ENCODE assay signal across 20 cellular contexts in genomic region chr10:124078028-124078427, GRCh38. TPM values are rescaled to one million over a fixed set of nuclear protein-coding genes. Genes with fewer than 3 reads are reported as not detected.
DNase-seq lines count a peak whose midpoint lies in the region; ATAC-seq and TF ChIP-seq lines count a peak whose summit lies in the region.
"Had no signal": no experiment of that assay in that cellular context is flagged by ENCODE, and none has a peak within 500 bp of the region (broad histone marks: within the 10 kb centered on the region; RNA-seq: fewer than 3 reads in every experiment).

No MANE protein-coding gene starts in this region.

- H3K27ac ChIP-seq in IMR-90 (ENCODE audit: insufficient read depth, low read length) (no peak overlapping the region), stomach smooth muscle (ENCODE audit: low read length) (peak overlapping the region; percentile 53), colonic mucosa (no peak overlapping the region)

- no peak overlapping the region for H4K5ac ChIP-seq in IMR-90 (ENCODE audit: low read depth, low read length)

- no peak overlapping the region for H2BK120ac ChIP-seq in IMR-90 (ENCODE audit: low read depth, low read length)

- H3K9me1 ChIP-seq in IMR-90 (ENCODE audit: insufficient read depth, low read length): no peaks in the 10 kb centered on the region

- no peak overlapping the region for H2AFZ ChIP-seq in IMR-90 (replicated peaks; ENCODE audit: low read length, poor library complexity)

- H3K4me1 ChIP-seq in IMR-90 (ENCODE audit: control insufficient read depth, insufficient read depth, low read length): no peaks in the 10 kb centered on the region
- peaks cover 70% of the 10 kb centered on the region for H3K4me1 ChIP-seq in stomach smooth muscle (ENCODE audit: control insufficient read depth, insufficient read depth, low read length)
- no peaks in the 10 kb centered on the region for H3K4me1 ChIP-seq in colonic mucosa

- H2BK5ac ChIP-seq in IMR-90 (ENCODE audit: low read depth, low read length, poor library complexity, severe bottlenecking): no peak overlapping the region

- H3K36me3 ChIP-seq in IMR-90 (ENCODE audit: control insufficient read depth, insufficient read depth, low read length): no peaks in the 10 kb centered on the region
- H3K36me3 ChIP-seq in stomach smooth muscle (ENCODE audit: control insufficient read depth in 2 of 2, insufficient read depth in 2 of 2, low read length in 2 of 2): peaks cover 2 to 3% of the 10 kb centered on the region in 2 donors
- no peaks in the 10 kb centered on the region for H3K36me3 ChIP-seq in colonic mucosa

- intact Hi-C loops in IMR-90 (cut with micrococcal nuclease) (no loop called here), colonic mucosa (cut with DNase I) (no loop called here)

- H2BK20ac ChIP-seq in IMR-90 (ENCODE audit: low read depth, low read length): no peak overlapping the region

- H3K9me3 Mint-ChIP-seq in brain (peaks cover 0 to 7% (median 5%) of the 10 kb centered on the region in 5 experiments), T-cell (no peaks in the 10 kb centered on the region)
- H3K9me3 Mint-ChIP-seq: CD8-positive, alpha-beta T cell; HFFc6; IgD-negative memory B cell had no signal

- H3K79me1 ChIP-seq in IMR-90 (ENCODE audit: low read depth in 1 of 2, low read length in 2 of 2): no peaks in the 10 kb centered on the region

- H3K36me3 Mint-ChIP-seq in brain (peaks cover 9% of the 10 kb centered on the region), T-cell (no peaks in the 10 kb centered on the region)
- H3K36me3 Mint-ChIP-seq: CD8-positive, alpha-beta T cell had no signal

- H3K4ac ChIP-seq in IMR-90 (ENCODE audit: low read depth, low read length): no peak overlapping the region

- peaks cover 5% of the 10 kb centered on the region for H3K27me3 Mint-ChIP-seq in brain
- peaks cover 0 to 4% of the 10 kb centered on the region in 2 donors for H3K27me3 Mint-ChIP-seq in T-cell

- no peaks in the 10 kb centered on the region for H4K20me1 ChIP-seq in IMR-90 (ENCODE audit: insufficient read depth, low read length)

- H2BK15ac ChIP-seq in IMR-90 (ENCODE audit: low read depth, low read length): no peak overlapping the region

- H3K4me2 ChIP-seq in IMR-90 (ENCODE audit: low read depth, low read length): no peak overlapping the region

- peaks cover 84% of the 10 kb centered on the region for H3K4me1 Mint-ChIP-seq in brain
- H3K4me1 Mint-ChIP-seq in T-cell: peaks cover 12 to 14% (median 14%) of the 10 kb centered on the region in 3 donors

- no peak overlapping the region for H3K56ac ChIP-seq in IMR-90 (ENCODE audit: extremely low read depth, insufficient read depth, low read length)

- H3K27ac Mint-ChIP-seq in brain: peak overlapping the region in 4 of 5 experiments; percentile 78 to 93 (median 84)
- no peak overlapping the region for H3K27ac Mint-ChIP-seq in T-cell
- H3K27ac Mint-ChIP-seq: CD8-positive, alpha-beta T cell; HFFc6 had no signal

- WGBS in IMR-90 (ENCODE audit: extremely low coverage in 2 of 2, insufficient read length in 1 of 2), 2 experiments: no CpG with 5 or more reads among the region's 4 CpGs

- H3K4me3 ChIP-seq in IMR-90 (ENCODE audit: insufficient read depth, low read depth, low read length) (no peak overlapping the region), stomach smooth muscle (ENCODE audit: low read length in 2 of 2) (no peak overlapping the region), colonic mucosa (no peak overlapping the region)

- H3K23ac ChIP-seq in IMR-90 (ENCODE audit: low read depth, low read length): no peak overlapping the region

- peaks cover 2% of the 10 kb centered on the region; the same call in 1 of the 2 replicates for H3K9me3 ChIP-seq in IMR-90 (ENCODE audit: control insufficient read depth, insufficient read depth, low read length)
- H3K9me3 ChIP-seq in stomach smooth muscle (ENCODE audit: control insufficient read depth in 2 of 2, low read length in 2 of 2): no peaks in the 10 kb centered on the region
- H3K9me3 ChIP-seq in colonic mucosa: no peaks in the 10 kb centered on the region

- H3K9ac ChIP-seq in IMR-90 (ENCODE audit: low read depth, low read length) (no peak overlapping the region), stomach smooth muscle (ENCODE audit: low read length in 2 of 2) (no peak overlapping the region), colonic mucosa (ENCODE audit: low read depth in 2 of 2, low read length in 2 of 2) (no peak overlapping the region)

- DNase-seq in IMR-90: no peak
- peak; percentile 76 for DNase-seq in islet precursor cell
- DNase-seq in T-cell: no peak
- no peak for DNase-seq in cerebellum (ENCODE audit: low spot score)
- no peak for DNase-seq in colonic mucosa
- DNase-seq in stimulated activated CD4-positive, alpha-beta T cell treated with anti-CD3 and anti-CD28 coated beads, Interleukin-4, amount 100 ng/mL, for 24 hours: no peak
- DNase-seq: CD8-positive, alpha-beta T cell; DMS79 treated with DMSO at 0.1 percent for 48 hours; GF-D8; HFFc6; NCI-H187 treated with DMSO at 0.1 percent for 48 hours; NCI-H2171; NCI-H446; NK-92 treated with Interleukin-12 subunit alpha and Interleukin-12 subunit beta, amount 100 ng/mL, for 24 hours; RPMI8226; SIG-M5 had no signal

- no peak overlapping the region for H3K18ac ChIP-seq in IMR-90 (ENCODE audit: low read depth, low read length)

- CTCF ChIA-PET in IMR-90 (lab: Yijun Ruan, JAX) (no interaction called here), T-cell (lab: Charles Lee) (no interaction called here)

- H2AK9ac ChIP-seq in IMR-90 (replicated peaks; ENCODE audit: low read depth, low read length, poor library complexity): peak overlapping the region; percentile 75

- BruUV-seq in IMR-90 (replicated peaks; lab: Mats Ljungman, UMichigan): no TSS peak

- no peak for ATAC-seq in IMR-90 (ENCODE audit: low read depth)
- no peak for ATAC-seq in T-cell (replicated peaks in 1 of 4)
- ATAC-seq: CD8-positive, alpha-beta T cell had no signal

- TF ChIP-seq CTCF in IMR-90 (conservative IDR thresholded peaks at IDR 0.05; ENCODE audit: low read depth, low read length) (no peak), brain (conservative IDR thresholded peaks at IDR 0.05) (no peak), colonic mucosa (IDR thresholded peaks at IDR 0.05) (no peak)

- no peak overlapping the region for H4K8ac ChIP-seq in IMR-90 (ENCODE audit: low read depth in 2 of 2, low read length in 2 of 2)

- no peak overlapping the region for H2AK5ac ChIP-seq in IMR-90 (ENCODE audit: low read depth, low read length)

- TF ChIP-seq RAD21 in IMR-90 (IDR thresholded peaks at IDR 0.05; ENCODE audit: low read length): no peak

- no peak for TF ChIP-seq POLR2A in IMR-90 (IDR thresholded peaks at IDR 0.05; ENCODE audit: low read depth, low read length)

- in situ Hi-C loops in IMR-90 (cut with MboI; ENCODE audit: low sequenced_read_pairs): no loop called here

- H4K91ac ChIP-seq in IMR-90 (ENCODE audit: insufficient read depth, low read depth, low read length): no peak overlapping the region

- H3K4me3 Mint-ChIP-seq in brain (no peak overlapping the region), T-cell (no peak overlapping the region)
- H3K4me3 Mint-ChIP-seq: CD8-positive, alpha-beta T cell; HFFc6 had no signal

- no peak overlapping the region for H3K14ac ChIP-seq in IMR-90 (replicated peaks; ENCODE audit: low read depth, low read length)

- POLR2A ChIA-PET in IMR-90 (lab: Charles Lee; ENCODE audit: unreplicated experiment): no interaction called here
- POLR2A ChIA-PET in T-cell (lab: Charles Lee): no interaction called here

- dilution Hi-C loops in IMR-90 (cut with HindIII; ENCODE audit: low sequenced_read_pairs, unreplicated experiment): no loop called here

- H3K27me3 ChIP-seq in IMR-90 (ENCODE audit: control insufficient read depth, insufficient read depth, low read length) (no peaks in the 10 kb centered on the region), stomach smooth muscle (ENCODE audit: control insufficient read depth in 1 of 2, insufficient read depth in 2 of 2, low read length in 2 of 2) (no peaks in the 10 kb centered on the region), colonic mucosa (no peaks in the 10 kb centered on the region)

TF ChIP-seq in IMR-90, 13 proteins besides CTCF, POLR2A, EP300 and RAD21 (continues in another document):
- TF ChIP-seq RFX5 (IDR thresholded peaks at IDR 0.05; ENCODE audit: low read depth, low read length): no peak
- no peak for TF ChIP-seq FOS (IDR thresholded peaks at IDR 0.05; ENCODE audit: low read depth, low read length)
- TF ChIP-seq, protein P1, sequence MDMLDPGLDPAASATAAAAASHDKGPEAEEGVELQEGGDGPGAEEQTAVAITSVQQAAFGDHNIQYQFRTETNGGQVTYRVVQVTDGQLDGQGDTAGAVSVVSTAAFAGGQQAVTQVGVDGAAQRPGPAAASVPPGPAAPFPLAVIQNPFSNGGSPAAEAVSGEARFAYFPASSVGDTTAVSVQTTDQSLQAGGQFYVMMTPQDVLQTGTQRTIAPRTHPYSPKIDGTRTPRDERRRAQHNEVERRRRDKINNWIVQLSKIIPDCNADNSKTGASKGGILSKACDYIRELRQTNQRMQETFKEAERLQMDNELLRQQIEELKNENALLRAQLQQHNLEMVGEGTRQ (IDR thresholded peaks at IDR 0.05; ENCODE audit: low read depth, low read length): no peak
- TF ChIP-seq MAFK (IDR thresholded peaks at IDR 0.05; ENCODE audit: low read depth, low read length): no peak
- no peak for TF ChIP-seq NFE2L2 (IDR thresholded peaks at IDR 0.05; ENCODE audit: low read depth, low read length)
- no peak for TF ChIP-seq BHLHE40 (IDR thresholded peaks at IDR 0.05; ENCODE audit: low read depth, low read length)
- no peak for TF ChIP-seq SMC3 (IDR thresholded peaks at IDR 0.05; ENCODE audit: low read depth, low read length)
- TF ChIP-seq, protein P2, sequence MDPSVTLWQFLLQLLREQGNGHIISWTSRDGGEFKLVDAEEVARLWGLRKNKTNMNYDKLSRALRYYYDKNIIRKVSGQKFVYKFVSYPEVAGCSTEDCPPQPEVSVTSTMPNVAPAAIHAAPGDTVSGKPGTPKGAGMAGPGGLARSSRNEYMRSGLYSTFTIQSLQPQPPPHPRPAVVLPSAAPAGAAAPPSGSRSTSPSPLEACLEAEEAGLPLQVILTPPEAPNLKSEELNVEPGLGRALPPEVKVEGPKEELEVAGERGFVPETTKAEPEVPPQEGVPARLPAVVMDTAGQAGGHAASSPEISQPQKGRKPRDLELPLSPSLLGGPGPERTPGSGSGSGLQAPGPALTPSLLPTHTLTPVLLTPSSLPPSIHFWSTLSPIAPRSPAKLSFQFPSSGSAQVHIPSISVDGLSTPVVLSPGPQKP (IDR thresholded peaks at IDR 0.05; ENCODE audit: borderline replicate concordance, low read depth, low read length): no peak
- no peak for TF ChIP-seq CHD1 (IDR thresholded peaks at IDR 0.05; ENCODE audit: low read depth, low read length)
- TF ChIP-seq MAZ (IDR thresholded peaks at IDR 0.05; ENCODE audit: borderline replicate concordance, low read depth, low read length): no peak

RNA-seq across cellular contexts. Expression of gene CHST15, which starts 15.4 kb away (rescaled TPM):
- total RNA-seq in IMR-90 (2012; rRNA removed): 0.18 and 0.28 TPM in 2 replicates
- 0.10 and 0.14 TPM in 2 replicates for polyA plus RNA-seq in IMR-90 (2012; rRNA removed)
- polyA plus RNA-seq in IMR-90 (2012; cell fraction: cytosol; rRNA removed): 0.02 and 0.08 TPM in 2 replicates
- polyA plus RNA-seq in IMR-90 (2012; cell fraction: nucleus; rRNA removed; ENCODE audit: low replicate concordance): 0.12 and 0.18 TPM in 2 replicates
- polyA plus RNA-seq in brain (ENCODE audit: insufficient read depth, low read depth, low replicate concordance): 6.0 TPM
- total RNA-seq in T-cell: 1 to 10 TPM in 4 of 5 donors, under 1 TPM in 1; 0.95 to 4.2 (median 1.3) TPM
- total RNA-seq in cerebellum: 36.7 TPM
- total RNA-seq in colonic mucosa: 10 to 100 TPM in 1 of 2 donors, 1 to 10 TPM in 1; 4.7 to 10.2 TPM
- total RNA-seq: HT-29 had no signal

Comparison
In these comparisons a context has a peak if more than half of its experiments do, and no peak if none do; other contexts are left out.
1. H3K27ac Mint-ChIP-seq: peak in brain (4 of 5); none in T-cell (0 of 2).